In genomic region chr21:37665230-37666024, GRCh38 we compare ENCODE assay signal across 25 cellular contexts.
A peak's percentile ranks its signal among the peaks of the same experiment; 100 is the strongest.
DNase-seq lines count a peak whose midpoint lies in the region; ATAC-seq and TF ChIP-seq lines count a peak whose summit lies in the region.
"Had no signal": no experiment of that assay in that cellular context is flagged by ENCODE, and none has a peak within 500 bp of the region (broad histone marks: within the 10 kb centered on the region; RNA-seq: fewer than 3 reads in every experiment).

No MANE protein-coding gene starts in this region.

- H3K27me3 ChIP-seq in lung (ENCODE audit: control insufficient read depth, insufficient read depth), result no peaks in the 10 kb centered on the region
- H3K27me3 ChIP-seq: SJCRH30, testis had no signal

- DNase-seq in Calu3 (no peak), NCI-H69 (lab: John Stamatoyannopoulos, UW) (peak; percentile 29), epithelial cell of esophagus (ENCODE audit: low read depth) (peak; percentile 53), lung (ENCODE audit: low spot score) (no peak), RKO (ENCODE audit: low spot score) (no peak), nephron progenitor cell (no peak), RWPE1 (ENCODE audit: low spot score) (no peak)
- DNase-seq: activated CD4-positive, alpha-beta T cell treated with anti-CD3 and anti-CD28 coated beads, Interleukin-2, amount 50 U/mL, for 48 hours; activated naive CD4-positive, alpha-beta T cell; aorta; CD4-positive, alpha-beta memory T cell; DND-41; effector memory CD8-positive, alpha-beta T cell; foreskin melanocyte; KG1; NCI-H1105; NCI-H2081 treated with DMSO at 0.1 percent for 48 hours; NCI-H510A treated with DMSO at 0.1 percent for 48 hours; SJCRH30; T-helper 17 cell; testis; WERI-Rb-1 had no signal

- TF ChIP-seq CTCF in Calu3 (IDR thresholded peaks at IDR 0.05; ENCODE audit: unreplicated experiment) (no peak), epithelial cell of esophagus (IDR thresholded peaks at IDR 0.05; ENCODE audit: insufficient read depth, low read depth, low read length, missing control alignments) (no peak), lung (IDR thresholded peaks at IDR 0.05; ENCODE audit: control extremely low read depth, extremely low read depth) (no peak), nephron progenitor cell (IDR thresholded peaks at IDR 0.05) (no peak), RWPE1 (conservative IDR thresholded peaks at IDR 0.05; ENCODE audit: low read depth) (no peak)

- H3K9me3 Mint-ChIP-seq in Calu3 (ENCODE audit: low read depth, unreplicated experiment) (peaks cover 3% of the 10 kb centered on the region), nephron progenitor cell (peaks cover 11% of the 10 kb centered on the region)
- H3K9me3 Mint-ChIP-seq: CD4-positive, alpha-beta memory T cell; effector memory CD8-positive, alpha-beta T cell; stimulated activated effector memory CD8-positive, alpha-beta T cell treated with anti-CD3 and anti-CD28 coated beads, Interleukin-12 subunit alpha, Interleukin-12 subunit beta, amount 100 ng/mL, for 72 hours had no signal

- H3K36me3 Mint-ChIP-seq in Calu3 (ENCODE audit: insufficient read depth, unreplicated experiment) (peaks cover 4% of the 10 kb centered on the region), nephron progenitor cell (ENCODE audit: low read depth) (no peaks in the 10 kb centered on the region)
- H3K36me3 Mint-ChIP-seq: CD4-positive, alpha-beta memory T cell; stimulated activated effector memory CD8-positive, alpha-beta T cell treated with anti-CD3 and anti-CD28 coated beads, Interleukin-12 subunit alpha, Interleukin-12 subunit beta, amount 100 ng/mL, for 72 hours had no signal

- no peak overlapping the region for H3K4me3 ChIP-seq in epithelial cell of esophagus (ENCODE audit: low read length)
- H3K4me3 ChIP-seq in lung, result no peak overlapping the region
- H3K4me3 ChIP-seq: SJCRH30, testis had no signal

- no peak overlapping the region for H3K4me3 Mint-ChIP-seq in Calu3 (ENCODE audit: low read depth, unreplicated experiment)
- no peak overlapping the region for H3K4me3 Mint-ChIP-seq in nephron progenitor cell
- H3K4me3 Mint-ChIP-seq: CD4-positive, alpha-beta memory T cell; effector memory CD8-positive, alpha-beta T cell; stimulated activated effector memory CD8-positive, alpha-beta T cell treated with anti-CD3 and anti-CD28 coated beads, Interleukin-12 subunit alpha, Interleukin-12 subunit beta, amount 100 ng/mL, for 72 hours; T-helper 17 cell had no signal

- no peak for ATAC-seq in lung (ENCODE audit: insufficient read depth, low FRiP score)
- ATAC-seq in HG02884 (IDR thresholded peaks at IDR 0.05; ENCODE audit: unreplicated experiment), result no peak
- ATAC-seq: effector memory CD8-positive, alpha-beta T cell; sciatic nerve; stimulated activated effector memory CD8-positive, alpha-beta T cell treated with anti-CD3 and anti-CD28 coated beads, Interleukin-12 subunit alpha, Interleukin-12 subunit beta, amount 100 ng/mL, for 72 hours; T-helper 17 cell had no signal

- H3K9me3 ChIP-seq in lung (ENCODE audit: control insufficient read depth in 2 of 2, insufficient read depth in 1 of 2, low read length in 1 of 2), result no peaks in the 10 kb centered on the region
- H3K9me3 ChIP-seq: SJCRH30, testis had no signal

- H3K4me1 Mint-ChIP-seq in Calu3 (ENCODE audit: low read depth, unreplicated experiment), result peaks cover 19% of the 10 kb centered on the region
- no peaks in the 10 kb centered on the region for H3K4me1 Mint-ChIP-seq in nephron progenitor cell
- H3K4me1 Mint-ChIP-seq: CD4-positive, alpha-beta memory T cell; stimulated activated effector memory CD8-positive, alpha-beta T cell treated with anti-CD3 and anti-CD28 coated beads, Interleukin-12 subunit alpha, Interleukin-12 subunit beta, amount 100 ng/mL, for 72 hours; T-helper 17 cell had no signal

- intact Hi-C loops in Calu3 (cut with micrococcal nuclease; ENCODE audit: unreplicated experiment), result no loop called here

- 51 to 54% methylated on average over 10 of the region's 10 CpGs for WGBS in lung, 2 donors

- no peaks in the 10 kb centered on the region for H3K27me3 Mint-ChIP-seq in Calu3 (ENCODE audit: unreplicated experiment)
- H3K27me3 Mint-ChIP-seq in nephron progenitor cell (ENCODE audit: low read depth, poor library complexity), result peaks cover 15% of the 10 kb centered on the region

- H3K27ac Mint-ChIP-seq in Calu3 (ENCODE audit: unreplicated experiment), result peak overlapping the region; percentile 47
- no peak overlapping the region for H3K27ac Mint-ChIP-seq in nephron progenitor cell
- H3K27ac Mint-ChIP-seq: CD4-positive, alpha-beta memory T cell; effector memory CD8-positive, alpha-beta T cell; stimulated activated effector memory CD8-positive, alpha-beta T cell treated with anti-CD3 and anti-CD28 coated beads, Interleukin-12 subunit alpha, Interleukin-12 subunit beta, amount 100 ng/mL, for 72 hours; T-helper 17 cell had no signal

- peaks cover 0 to 15% of the 10 kb centered on the region in 2 donors for H3K4me1 ChIP-seq in lung (ENCODE audit: control insufficient read depth in 2 of 2, insufficient read depth in 2 of 2, low read length in 2 of 2)
- H3K4me1 ChIP-seq: SJCRH30, testis had no signal

- POLR2A ChIA-PET in RWPE1 (lab: Yijun Ruan, JAX; ENCODE audit: low non-redundant PET), result interaction anchor here (0.6 kb wide), 1 partner anchor 11 kb away, joined by 6 read pairs; no protein-coding TSS in a partner anchor

- peak overlapping the region; percentile 18 to 50 for H3K27ac ChIP-seq in lung (ENCODE audit: low read depth in 1 of 2, low read length in 1 of 2)
- no peak overlapping the region for H3K27ac ChIP-seq in RWPE1
- H3K27ac ChIP-seq: SJCRH30, testis, WERI-Rb-1 had no signal

- no TSS peak for BruUV-seq in Calu3 (replicated peaks; lab: Mats Ljungman, UMichigan)

- no peaks in the 10 kb centered on the region for H3K36me3 ChIP-seq in lung (ENCODE audit: control insufficient read depth in 2 of 2, insufficient read depth in 2 of 2, low read length in 2 of 2)
- H3K36me3 ChIP-seq: SJCRH30, WERI-Rb-1 had no signal

- CTCF ChIA-PET in Calu3 (lab: Charles Lee), result interaction anchor here (0.6 kb wide), 2 partner anchors 39 to 659 kb away, joined by 3 read pairs; partner anchors contain the start of gene RIPPLY3
- CTCF ChIA-PET in RWPE1 (lab: Yijun Ruan, JAX), result interaction anchor here (1.3 kb wide), 1 partner anchor 9 kb away, joined by 6 read pairs; no protein-coding TSS in a partner anchor

Comparison
In these comparisons a context has a peak if more than half of its experiments do, and no peak if none do; other contexts are left out.
1. DNase-seq: peak in NCI-H69 (single experiment) and epithelial cell of esophagus (single experiment); none in Calu3 (single experiment), lung (single experiment), RKO (single experiment), nephron progenitor cell (single experiment) and RWPE1 (single experiment).